6 cellular contexts compared by ENCODE assay signal in the genomic region with DNA sequence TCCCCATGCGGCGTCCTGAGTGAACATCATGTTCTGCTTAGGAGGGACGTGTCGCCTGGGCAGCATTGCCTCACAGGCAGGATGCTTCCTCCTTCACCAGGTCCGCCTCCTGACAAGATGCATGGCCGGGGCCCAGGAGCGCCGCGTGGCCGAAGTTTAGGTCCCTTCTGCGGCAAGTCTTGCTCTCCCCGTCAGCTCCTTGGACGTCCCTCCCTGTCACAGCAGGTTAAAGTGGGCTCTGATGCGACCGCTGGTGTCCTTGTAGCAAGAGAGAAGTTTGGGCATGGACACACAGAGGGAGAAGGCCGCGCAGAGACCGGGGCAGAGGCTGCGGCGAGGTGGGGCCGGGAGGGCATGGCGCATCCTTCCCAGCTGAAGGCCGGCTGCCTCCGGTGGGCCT. TPM values are rescaled to one million over a fixed set of nuclear protein-coding genes. Genes with fewer than 3 reads are reported as not detected.
"Had no signal": no experiment of that assay in that cellular context is flagged by ENCODE, and none has a peak within 500 bp of the region (broad histone marks: within the 10 kb centered on the region; RNA-seq: fewer than 3 reads in every experiment).

No MANE protein-coding gene starts in this region.

- DNase-seq: IMR-90, KBM-7, KG1 had no signal

- H3K27ac ChIP-seq: HL-60 had no signal

- H3K4me3 ChIP-seq: K562 had no signal

RNA-seq across cellular contexts. Expression of a gene that starts 9.4 kb away (rescaled TPM):
- polyA plus RNA-seq: HepG2, K562 had no signal
